1 cellular context compared by ENCODE assay signal in the genomic region with DNA sequence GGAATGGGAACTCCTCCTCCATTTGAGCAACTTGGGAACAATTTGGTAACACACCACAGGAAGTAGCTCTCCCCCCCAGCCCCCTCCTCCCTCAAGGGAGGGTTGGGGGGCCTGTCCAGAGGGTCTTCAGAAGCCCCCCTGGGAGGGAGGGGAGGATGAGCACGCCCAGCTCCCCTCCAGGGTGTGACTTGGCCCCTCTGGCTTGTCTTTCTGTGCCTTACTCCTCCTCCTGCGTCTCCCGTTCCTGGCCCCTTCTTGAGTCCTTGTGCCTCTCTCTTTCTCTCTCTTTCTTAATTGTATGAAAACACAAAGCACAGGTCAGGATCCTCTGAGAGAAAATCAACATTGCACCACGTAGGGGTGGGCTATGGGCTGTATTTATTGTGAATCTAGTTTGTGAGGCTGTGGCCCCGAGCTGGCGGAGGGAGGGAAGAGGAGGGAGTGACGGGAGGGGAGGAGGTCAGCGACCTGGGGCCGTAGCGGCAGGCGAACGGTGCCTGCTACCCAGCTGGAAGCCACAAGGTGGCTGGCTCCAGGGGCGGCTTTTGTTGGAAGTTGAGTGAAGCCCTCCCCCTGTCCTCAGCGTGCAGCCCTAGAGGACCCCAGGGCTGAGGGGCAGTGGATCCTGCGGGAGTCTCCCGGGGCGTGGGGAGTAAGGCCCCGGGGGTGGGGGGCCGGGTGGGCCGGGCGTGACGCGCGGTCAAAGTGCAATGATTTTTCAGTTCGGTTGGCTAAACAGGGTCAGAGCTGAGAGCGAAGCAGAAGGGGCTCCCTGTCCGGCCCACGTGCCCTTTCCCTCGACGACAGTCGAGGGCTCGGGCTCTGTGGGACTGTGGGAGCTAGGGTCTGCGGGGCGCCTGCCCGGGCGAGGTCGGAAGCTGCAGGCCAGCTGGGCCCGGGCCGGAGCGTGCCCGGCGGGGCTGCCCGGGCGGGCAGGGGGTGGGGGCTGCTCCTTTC.
TF ChIP-seq lines count a peak whose summit lies in the region.

No MANE protein-coding gene starts in this region.

TF ChIP-seq in HepG2, 621 proteins besides CTCF, POLR2A, EP300 and RAD21 (continued from another document and continues in another):
- TF ChIP-seq, protein P1, sequence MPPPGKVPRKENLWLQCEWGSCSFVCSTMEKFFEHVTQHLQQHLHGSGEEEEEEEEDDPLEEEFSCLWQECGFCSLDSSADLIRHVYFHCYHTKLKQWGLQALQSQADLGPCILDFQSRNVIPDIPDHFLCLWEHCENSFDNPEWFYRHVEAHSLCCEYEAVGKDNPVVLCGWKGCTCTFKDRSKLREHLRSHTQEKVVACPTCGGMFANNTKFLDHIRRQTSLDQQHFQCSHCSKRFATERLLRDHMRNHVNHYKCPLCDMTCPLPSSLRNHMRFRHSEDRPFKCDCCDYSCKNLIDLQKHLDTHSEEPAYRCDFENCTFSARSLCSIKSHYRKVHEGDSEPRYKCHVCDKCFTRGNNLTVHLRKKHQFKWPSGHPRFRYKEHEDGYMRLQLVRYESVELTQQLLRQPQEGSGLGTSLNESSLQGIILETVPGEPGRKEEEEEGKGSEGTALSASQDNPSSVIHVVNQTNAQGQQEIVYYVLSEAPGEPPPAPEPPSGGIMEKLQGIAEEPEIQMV (CRISPR knock-in tag; IDR thresholded peaks at IDR 0.05; ENCODE audit: low read depth), result no peak
- TF ChIP-seq, protein P2, sequence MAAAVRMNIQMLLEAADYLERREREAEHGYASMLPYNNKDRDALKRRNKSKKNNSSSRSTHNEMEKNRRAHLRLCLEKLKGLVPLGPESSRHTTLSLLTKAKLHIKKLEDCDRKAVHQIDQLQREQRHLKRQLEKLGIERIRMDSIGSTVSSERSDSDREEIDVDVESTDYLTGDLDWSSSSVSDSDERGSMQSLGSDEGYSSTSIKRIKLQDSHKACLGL (CRISPR knock-in tag; IDR thresholded peaks at IDR 0.05), result no peak
- TF ChIP-seq ARNT2 (CRISPR knock-in tag; IDR thresholded peaks at IDR 0.05; ENCODE audit: low read depth) (no peak), ZNF354B (CRISPR knock-in tag; IDR thresholded peaks at IDR 0.05) (no peak), ETV6 (CRISPR knock-in tag; conservative IDR thresholded peaks at IDR 0.05) (no peak), HDAC2 (CRISPR knock-in tag; IDR thresholded peaks at IDR 0.05) (no peak), ZNF883 (CRISPR knock-in tag; IDR thresholded peaks at IDR 0.05; ENCODE audit: not compliant biosample characterization) (no peak), SOX6 (IDR thresholded peaks at IDR 0.05) (no peak), SOX6 (CRISPR knock-in tag; IDR thresholded peaks at IDR 0.05) (peak; percentile 35), FOXP1 (IDR thresholded peaks at IDR 0.05) (no peak), FOXP1 (CRISPR knock-in tag; IDR thresholded peaks at IDR 0.05) (no peak), ZNF274 (CRISPR knock-in tag; IDR thresholded peaks at IDR 0.05) (no peak), ZNF564 (CRISPR knock-in tag; IDR thresholded peaks at IDR 0.05) (no peak), ZNF746 (CRISPR knock-in tag; IDR thresholded peaks at IDR 0.05) (peak; percentile 87; the same call in 1 of the 2 replicates), ZNF30 (CRISPR knock-in tag; IDR thresholded peaks at IDR 0.05) (no peak), ZNF713 (CRISPR knock-in tag; IDR thresholded peaks at IDR 0.05) (no peak), EZH2 (conservative IDR thresholded peaks at IDR 0.05; ENCODE audit: low read depth, low read length) (no peak), KLF12 (CRISPR knock-in tag; IDR thresholded peaks at IDR 0.05; ENCODE audit: borderline replicate concordance) (no peak), MXI1 (IDR thresholded peaks at IDR 0.05; ENCODE audit: borderline replicate concordance, low read depth, low read length) (no peak), ZNF460 (CRISPR knock-in tag; IDR thresholded peaks at IDR 0.05; ENCODE audit: borderline replicate concordance) (no peak), TARDBP (CRISPR knock-in tag; IDR thresholded peaks at IDR 0.05) (peak; percentile 24; the same call in 1 of the 2 replicates), EED (CRISPR knock-in tag; IDR thresholded peaks at IDR 0.05) (no peak), RORA (CRISPR knock-in tag; IDR thresholded peaks at IDR 0.05) (no peak), KAT8 (CRISPR knock-in tag; IDR thresholded peaks at IDR 0.05) (0 out of 2 replicates have a peak, but pooled peaks have one; percentile 18), CEBPB (IDR thresholded peaks at IDR 0.05; ENCODE audit: borderline replicate concordance, low read depth, low read length) (no peak), ZNF850 (CRISPR knock-in tag; conservative IDR thresholded peaks at IDR 0.05) (no peak), MAFK (conservative IDR thresholded peaks at IDR 0.05 in 1 of 2, IDR thresholded peaks at IDR 0.05 in 1 of 2; ENCODE audit: low read length in 2 of 2) (no peak), ZNF777 (CRISPR knock-in tag; IDR thresholded peaks at IDR 0.05) (no peak), ETV5 (CRISPR knock-in tag; IDR thresholded peaks at IDR 0.05; ENCODE audit: borderline replicate concordance) (no peak), NFE2L2 (IDR thresholded peaks at IDR 0.05; ENCODE audit: low read length) (no peak)
- TF ChIP-seq, protein P3, sequence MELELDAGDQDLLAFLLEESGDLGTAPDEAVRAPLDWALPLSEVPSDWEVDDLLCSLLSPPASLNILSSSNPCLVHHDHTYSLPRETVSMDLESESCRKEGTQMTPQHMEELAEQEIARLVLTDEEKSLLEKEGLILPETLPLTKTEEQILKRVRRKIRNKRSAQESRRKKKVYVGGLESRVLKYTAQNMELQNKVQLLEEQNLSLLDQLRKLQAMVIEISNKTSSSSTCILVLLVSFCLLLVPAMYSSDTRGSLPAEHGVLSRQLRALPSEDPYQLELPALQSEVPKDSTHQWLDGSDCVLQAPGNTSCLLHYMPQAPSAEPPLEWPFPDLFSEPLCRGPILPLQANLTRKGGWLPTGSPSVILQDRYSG (CRISPR knock-in tag; IDR thresholded peaks at IDR 0.05), result no peak
- TF ChIP-seq, protein P4, sequence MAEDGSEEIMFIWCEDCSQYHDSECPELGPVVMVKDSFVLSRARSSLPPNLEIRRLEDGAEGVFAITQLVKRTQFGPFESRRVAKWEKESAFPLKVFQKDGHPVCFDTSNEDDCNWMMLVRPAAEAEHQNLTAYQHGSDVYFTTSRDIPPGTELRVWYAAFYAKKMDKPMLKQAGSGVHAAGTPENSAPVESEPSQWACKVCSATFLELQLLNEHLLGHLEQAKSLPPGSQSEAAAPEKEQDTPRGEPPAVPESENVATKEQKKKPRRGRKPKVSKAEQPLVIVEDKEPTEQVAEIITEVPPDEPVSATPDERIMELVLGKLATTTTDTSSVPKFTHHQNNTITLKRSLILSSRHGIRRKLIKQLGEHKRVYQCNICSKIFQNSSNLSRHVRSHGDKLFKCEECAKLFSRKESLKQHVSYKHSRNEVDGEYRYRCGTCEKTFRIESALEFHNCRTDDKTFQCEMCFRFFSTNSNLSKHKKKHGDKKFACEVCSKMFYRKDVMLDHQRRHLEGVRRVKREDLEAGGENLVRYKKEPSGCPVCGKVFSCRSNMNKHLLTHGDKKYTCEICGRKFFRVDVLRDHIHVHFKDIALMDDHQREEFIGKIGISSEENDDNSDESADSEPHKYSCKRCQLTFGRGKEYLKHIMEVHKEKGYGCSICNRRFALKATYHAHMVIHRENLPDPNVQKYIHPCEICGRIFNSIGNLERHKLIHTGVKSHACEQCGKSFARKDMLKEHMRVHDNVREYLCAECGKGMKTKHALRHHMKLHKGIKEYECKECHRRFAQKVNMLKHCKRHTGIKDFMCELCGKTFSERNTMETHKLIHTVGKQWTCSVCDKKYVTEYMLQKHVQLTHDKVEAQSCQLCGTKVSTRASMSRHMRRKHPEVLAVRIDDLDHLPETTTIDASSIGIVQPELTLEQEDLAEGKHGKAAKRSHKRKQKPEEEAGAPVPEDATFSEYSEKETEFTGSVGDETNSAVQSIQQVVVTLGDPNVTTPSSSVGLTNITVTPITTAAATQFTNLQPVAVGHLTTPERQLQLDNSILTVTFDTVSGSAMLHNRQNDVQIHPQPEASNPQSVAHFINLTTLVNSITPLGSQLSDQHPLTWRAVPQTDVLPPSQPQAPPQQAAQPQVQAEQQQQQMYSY (CRISPR knock-in tag; IDR thresholded peaks at IDR 0.05), result no peak
- TF ChIP-seq, protein P5, sequence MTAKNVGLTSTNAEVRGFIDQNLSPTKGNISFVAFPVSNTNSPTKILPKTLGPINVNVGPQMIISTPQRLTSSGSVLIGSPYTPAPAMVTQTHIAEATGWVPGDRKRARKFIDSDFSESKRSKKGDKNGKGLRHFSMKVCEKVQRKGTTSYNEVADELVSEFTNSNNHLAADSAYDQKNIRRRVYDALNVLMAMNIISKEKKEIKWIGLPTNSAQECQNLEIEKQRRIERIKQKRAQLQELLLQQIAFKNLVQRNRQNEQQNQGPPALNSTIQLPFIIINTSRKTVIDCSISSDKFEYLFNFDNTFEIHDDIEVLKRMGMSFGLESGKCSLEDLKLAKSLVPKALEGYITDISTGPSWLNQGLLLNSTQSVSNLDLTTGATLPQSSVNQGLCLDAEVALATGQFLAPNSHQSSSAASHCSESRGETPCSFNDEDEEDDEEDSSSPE (CRISPR knock-in tag; IDR thresholded peaks at IDR 0.05), result peak; percentile 73
- TF ChIP-seq, protein P6, sequence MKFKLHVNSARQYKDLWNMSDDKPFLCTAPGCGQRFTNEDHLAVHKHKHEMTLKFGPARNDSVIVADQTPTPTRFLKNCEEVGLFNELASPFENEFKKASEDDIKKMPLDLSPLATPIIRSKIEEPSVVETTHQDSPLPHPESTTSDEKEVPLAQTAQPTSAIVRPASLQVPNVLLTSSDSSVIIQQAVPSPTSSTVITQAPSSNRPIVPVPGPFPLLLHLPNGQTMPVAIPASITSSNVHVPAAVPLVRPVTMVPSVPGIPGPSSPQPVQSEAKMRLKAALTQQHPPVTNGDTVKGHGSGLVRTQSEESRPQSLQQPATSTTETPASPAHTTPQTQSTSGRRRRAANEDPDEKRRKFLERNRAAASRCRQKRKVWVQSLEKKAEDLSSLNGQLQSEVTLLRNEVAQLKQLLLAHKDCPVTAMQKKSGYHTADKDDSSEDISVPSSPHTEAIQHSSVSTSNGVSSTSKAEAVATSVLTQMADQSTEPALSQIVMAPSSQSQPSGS (CRISPR knock-in tag; IDR thresholded peaks at IDR 0.05), result no peak
- TF ChIP-seq, protein P7, sequence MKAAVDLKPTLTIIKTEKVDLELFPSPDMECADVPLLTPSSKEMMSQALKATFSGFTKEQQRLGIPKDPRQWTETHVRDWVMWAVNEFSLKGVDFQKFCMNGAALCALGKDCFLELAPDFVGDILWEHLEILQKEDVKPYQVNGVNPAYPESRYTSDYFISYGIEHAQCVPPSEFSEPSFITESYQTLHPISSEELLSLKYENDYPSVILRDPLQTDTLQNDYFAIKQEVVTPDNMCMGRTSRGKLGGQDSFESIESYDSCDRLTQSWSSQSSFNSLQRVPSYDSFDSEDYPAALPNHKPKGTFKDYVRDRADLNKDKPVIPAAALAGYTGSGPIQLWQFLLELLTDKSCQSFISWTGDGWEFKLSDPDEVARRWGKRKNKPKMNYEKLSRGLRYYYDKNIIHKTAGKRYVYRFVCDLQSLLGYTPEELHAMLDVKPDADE (CRISPR knock-in tag; IDR thresholded peaks at IDR 0.05), result no peak
- TF ChIP-seq, protein P8, sequence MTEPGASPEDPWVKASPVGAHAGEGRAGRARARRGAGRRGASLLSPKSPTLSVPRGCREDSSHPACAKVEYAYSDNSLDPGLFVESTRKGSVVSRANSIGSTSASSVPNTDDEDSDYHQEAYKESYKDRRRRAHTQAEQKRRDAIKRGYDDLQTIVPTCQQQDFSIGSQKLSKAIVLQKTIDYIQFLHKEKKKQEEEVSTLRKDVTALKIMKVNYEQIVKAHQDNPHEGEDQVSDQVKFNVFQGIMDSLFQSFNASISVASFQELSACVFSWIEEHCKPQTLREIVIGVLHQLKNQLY (CRISPR knock-in tag; IDR thresholded peaks at IDR 0.05), result no peak
- TF ChIP-seq, protein P9, sequence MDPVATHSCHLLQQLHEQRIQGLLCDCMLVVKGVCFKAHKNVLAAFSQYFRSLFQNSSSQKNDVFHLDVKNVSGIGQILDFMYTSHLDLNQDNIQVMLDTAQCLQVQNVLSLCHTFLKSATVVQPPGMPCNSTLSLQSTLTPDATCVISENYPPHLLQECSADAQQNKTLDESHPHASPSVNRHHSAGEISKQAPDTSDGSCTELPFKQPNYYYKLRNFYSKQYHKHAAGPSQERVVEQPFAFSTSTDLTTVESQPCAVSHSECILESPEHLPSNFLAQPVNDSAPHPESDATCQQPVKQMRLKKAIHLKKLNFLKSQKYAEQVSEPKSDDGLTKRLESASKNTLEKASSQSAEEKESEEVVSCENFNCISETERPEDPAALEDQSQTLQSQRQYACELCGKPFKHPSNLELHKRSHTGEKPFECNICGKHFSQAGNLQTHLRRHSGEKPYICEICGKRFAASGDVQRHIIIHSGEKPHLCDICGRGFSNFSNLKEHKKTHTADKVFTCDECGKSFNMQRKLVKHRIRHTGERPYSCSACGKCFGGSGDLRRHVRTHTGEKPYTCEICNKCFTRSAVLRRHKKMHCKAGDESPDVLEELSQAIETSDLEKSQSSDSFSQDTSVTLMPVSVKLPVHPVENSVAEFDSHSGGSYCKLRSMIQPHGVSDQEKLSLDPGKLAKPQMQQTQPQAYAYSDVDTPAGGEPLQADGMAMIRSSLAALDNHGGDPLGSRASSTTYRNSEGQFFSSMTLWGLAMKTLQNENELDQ (CRISPR knock-in tag; IDR thresholded peaks at IDR 0.05; ENCODE audit: borderline replicate concordance), result no peak
- TF ChIP-seq, protein P10, sequence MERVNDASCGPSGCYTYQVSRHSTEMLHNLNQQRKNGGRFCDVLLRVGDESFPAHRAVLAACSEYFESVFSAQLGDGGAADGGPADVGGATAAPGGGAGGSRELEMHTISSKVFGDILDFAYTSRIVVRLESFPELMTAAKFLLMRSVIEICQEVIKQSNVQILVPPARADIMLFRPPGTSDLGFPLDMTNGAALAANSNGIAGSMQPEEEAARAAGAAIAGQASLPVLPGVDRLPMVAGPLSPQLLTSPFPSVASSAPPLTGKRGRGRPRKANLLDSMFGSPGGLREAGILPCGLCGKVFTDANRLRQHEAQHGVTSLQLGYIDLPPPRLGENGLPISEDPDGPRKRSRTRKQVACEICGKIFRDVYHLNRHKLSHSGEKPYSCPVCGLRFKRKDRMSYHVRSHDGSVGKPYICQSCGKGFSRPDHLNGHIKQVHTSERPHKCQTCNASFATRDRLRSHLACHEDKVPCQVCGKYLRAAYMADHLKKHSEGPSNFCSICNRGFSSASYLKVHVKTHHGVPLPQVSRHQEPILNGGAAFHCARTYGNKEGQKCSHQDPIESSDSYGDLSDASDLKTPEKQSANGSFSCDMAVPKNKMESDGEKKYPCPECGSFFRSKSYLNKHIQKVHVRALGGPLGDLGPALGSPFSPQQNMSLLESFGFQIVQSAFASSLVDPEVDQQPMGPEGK (CRISPR knock-in tag; IDR thresholded peaks at IDR 0.05), result peak; percentile 71
- TF ChIP-seq, protein P11, sequence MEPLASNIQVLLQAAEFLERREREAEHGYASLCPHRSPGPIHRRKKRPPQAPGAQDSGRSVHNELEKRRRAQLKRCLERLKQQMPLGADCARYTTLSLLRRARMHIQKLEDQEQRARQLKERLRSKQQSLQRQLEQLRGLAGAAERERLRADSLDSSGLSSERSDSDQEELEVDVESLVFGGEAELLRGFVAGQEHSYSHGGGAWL (CRISPR knock-in tag; IDR thresholded peaks at IDR 0.05), result peak; percentile 26; the same call in 1 of the 2 replicates
- TF ChIP-seq, protein P12, sequence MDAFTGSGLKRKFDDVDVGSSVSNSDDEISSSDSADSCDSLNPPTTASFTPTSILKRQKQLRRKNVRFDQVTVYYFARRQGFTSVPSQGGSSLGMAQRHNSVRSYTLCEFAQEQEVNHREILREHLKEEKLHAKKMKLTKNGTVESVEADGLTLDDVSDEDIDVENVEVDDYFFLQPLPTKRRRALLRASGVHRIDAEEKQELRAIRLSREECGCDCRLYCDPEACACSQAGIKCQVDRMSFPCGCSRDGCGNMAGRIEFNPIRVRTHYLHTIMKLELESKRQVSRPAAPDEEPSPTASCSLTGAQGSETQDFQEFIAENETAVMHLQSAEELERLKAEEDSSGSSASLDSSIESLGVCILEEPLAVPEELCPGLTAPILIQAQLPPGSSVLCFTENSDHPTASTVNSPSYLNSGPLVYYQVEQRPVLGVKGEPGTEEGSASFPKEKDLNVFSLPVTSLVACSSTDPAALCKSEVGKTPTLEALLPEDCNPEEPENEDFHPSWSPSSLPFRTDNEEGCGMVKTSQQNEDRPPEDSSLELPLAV (CRISPR knock-in tag; conservative IDR thresholded peaks at IDR 0.05; ENCODE audit: low read depth), result no peak
